ENCODE assay signal across 24 cellular contexts in the genomic region with DNA sequence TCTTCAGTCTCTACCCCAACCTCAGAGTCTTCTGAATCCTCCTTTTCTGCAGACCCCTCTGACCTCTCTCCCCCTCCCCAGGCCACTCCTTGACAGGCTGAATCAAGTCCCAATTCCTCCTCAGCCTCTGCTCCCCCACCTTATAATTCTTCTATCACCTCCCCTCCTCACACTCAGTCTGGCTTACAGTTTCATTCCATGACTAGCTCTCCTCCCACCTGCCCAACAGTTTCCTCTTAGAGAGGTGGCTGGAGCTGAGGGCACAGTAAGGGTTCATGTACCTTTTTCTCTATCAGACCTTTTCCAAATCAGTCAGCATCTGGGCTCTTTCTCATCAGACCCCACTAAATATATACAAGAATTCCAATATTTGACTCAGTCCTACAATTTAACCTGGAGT. TPM values are rescaled to one million over a fixed set of nuclear protein-coding genes. Genes with fewer than 3 reads are reported as not detected.
"Had no signal": no experiment of that assay in that cellular context is flagged by ENCODE, and none has a peak within 500 bp of the region (broad histone marks: within the 10 kb centered on the region; RNA-seq: fewer than 3 reads in every experiment).

No MANE protein-coding gene starts in this region.

- ATAC-seq: mucosa of descending colon; naive thymus-derived CD8-positive, alpha-beta T cell; sciatic nerve; stimulated activated naive B cell treated with anti-CD40 and anti-IgM and Interleukin-4, amounts not matched to agents 10 μg/mL and 1 μg/mL and 100 μg/mL, for 72 hours; stimulated activated naive CD8-positive, alpha-beta T cell treated with anti-CD3 and anti-CD28 coated beads, Interleukin-15, amount 100 ng/mL, for 72 hours had no signal

- H3K4me3 Mint-ChIP-seq: immature natural killer cell; naive thymus-derived CD8-positive, alpha-beta T cell; stimulated activated naive B cell treated with anti-CD40 and anti-IgM and Interleukin-4, amounts not matched to agents 10 μg/mL and 1 μg/mL and 100 μg/mL, for 72 hours; stimulated activated naive CD8-positive, alpha-beta T cell treated with anti-CD3 and anti-CD28 coated beads, Interleukin-15, amount 100 ng/mL, for 72 hours had no signal

- H3K27me3 ChIP-seq: colonic mucosa, esophagus squamous epithelium, neutrophil, spleen, testis, tibial nerve had no signal

- H3K4me1 Mint-ChIP-seq: immature natural killer cell had no signal

- H3K4me1 ChIP-seq: colonic mucosa, esophagus squamous epithelium, left ventricle myocardium inferior, spleen, testis, tibial nerve had no signal

- H3K27ac Mint-ChIP-seq: stimulated activated naive CD8-positive, alpha-beta T cell treated with anti-CD3 and anti-CD28 coated beads, Interleukin-15, amount 100 ng/mL, for 72 hours had no signal

- FAIRE-seq: keratinocyte, urothelium cell line had no signal

- H3K36me3 Mint-ChIP-seq: immature natural killer cell; stimulated activated naive B cell treated with anti-CD40 and anti-IgM and Interleukin-4, amounts not matched to agents 10 μg/mL and 1 μg/mL and 100 μg/mL, for 72 hours had no signal

- H3K9me3 Mint-ChIP-seq: immature natural killer cell; naive thymus-derived CD8-positive, alpha-beta T cell; stimulated activated naive CD8-positive, alpha-beta T cell treated with anti-CD3 and anti-CD28 coated beads, Interleukin-15, amount 100 ng/mL, for 72 hours had no signal

- H3K27ac ChIP-seq: colonic mucosa, esophagus squamous epithelium, left ventricle myocardium inferior, neutrophil, spleen, testis, tibial nerve had no signal

- DNase-seq: colonic mucosa; dermis blood vessel endothelial cell; esophagus squamous epithelium; foreskin fibroblast; immature natural killer cell; left ventricle myocardium inferior; mammary epithelial cell; mucosa of descending colon; naive thymus-derived CD8-positive, alpha-beta T cell; posterior cingulate gyrus; spleen; stimulated activated CD4-positive, alpha-beta T cell treated with anti-CD3 and anti-CD28 coated beads, Interleukin-15, amount 100 ng/mL, for 24 hours; stimulated activated CD4-positive, alpha-beta T cell treated with anti-CD3 and anti-CD28 coated beads, Interleukin-1b, Interleukin-23, amount 100 ng/mL, for 48 hours; stimulated activated CD4-positive, alpha-beta T cell treated with anti-CD3 and anti-CD28 coated beads, Interleukin-4, amount 100 ng/mL, for 4 hours; stimulated activated naive B cell treated with anti-CD40 and anti-IgM and Interleukin-4, amounts not matched to agents 10 μg/mL and 1 μg/mL and 100 μg/mL, for 72 hours; stimulated activated naive CD8-positive, alpha-beta T cell treated with anti-CD3 and anti-CD28 coated beads, Interleukin-15, amount 100 ng/mL, for 72 hours; testis had no signal

- H3K9me3 ChIP-seq: colonic mucosa, esophagus squamous epithelium, left ventricle myocardium inferior, mucosa of descending colon, neutrophil, spleen, testis, tibial nerve had no signal

- H3K27me3 Mint-ChIP-seq: naive thymus-derived CD8-positive, alpha-beta T cell; stimulated activated naive B cell treated with anti-CD40 and anti-IgM and Interleukin-4, amounts not matched to agents 10 μg/mL and 1 μg/mL and 100 μg/mL, for 72 hours; stimulated activated naive CD8-positive, alpha-beta T cell treated with anti-CD3 and anti-CD28 coated beads, Interleukin-15, amount 100 ng/mL, for 72 hours had no signal

- H3K4me3 ChIP-seq: colonic mucosa, esophagus squamous epithelium, left ventricle myocardium inferior, mucosa of descending colon, spleen, testis, tibial nerve had no signal

- H3K36me3 ChIP-seq: colonic mucosa, esophagus squamous epithelium, left ventricle myocardium inferior, neutrophil, spleen, tibial nerve had no signal

RNA-seq across cellular contexts. Expression of a gene that starts 14.8 kb away (rescaled TPM):
- polyA plus RNA-seq: neural cell had no signal

RNA-seq across cellular contexts. Expression of a gene that starts 32.9 kb away (rescaled TPM):
- total RNA-seq: pulmonary artery endothelial cell had no signal
- polyA plus RNA-seq: immature natural killer cell; keratinocyte; naive thymus-derived CD8-positive, alpha-beta T cell had no signal
